Comparison of ENCODE assay signal across 8 cellular contexts in the genomic region with DNA sequence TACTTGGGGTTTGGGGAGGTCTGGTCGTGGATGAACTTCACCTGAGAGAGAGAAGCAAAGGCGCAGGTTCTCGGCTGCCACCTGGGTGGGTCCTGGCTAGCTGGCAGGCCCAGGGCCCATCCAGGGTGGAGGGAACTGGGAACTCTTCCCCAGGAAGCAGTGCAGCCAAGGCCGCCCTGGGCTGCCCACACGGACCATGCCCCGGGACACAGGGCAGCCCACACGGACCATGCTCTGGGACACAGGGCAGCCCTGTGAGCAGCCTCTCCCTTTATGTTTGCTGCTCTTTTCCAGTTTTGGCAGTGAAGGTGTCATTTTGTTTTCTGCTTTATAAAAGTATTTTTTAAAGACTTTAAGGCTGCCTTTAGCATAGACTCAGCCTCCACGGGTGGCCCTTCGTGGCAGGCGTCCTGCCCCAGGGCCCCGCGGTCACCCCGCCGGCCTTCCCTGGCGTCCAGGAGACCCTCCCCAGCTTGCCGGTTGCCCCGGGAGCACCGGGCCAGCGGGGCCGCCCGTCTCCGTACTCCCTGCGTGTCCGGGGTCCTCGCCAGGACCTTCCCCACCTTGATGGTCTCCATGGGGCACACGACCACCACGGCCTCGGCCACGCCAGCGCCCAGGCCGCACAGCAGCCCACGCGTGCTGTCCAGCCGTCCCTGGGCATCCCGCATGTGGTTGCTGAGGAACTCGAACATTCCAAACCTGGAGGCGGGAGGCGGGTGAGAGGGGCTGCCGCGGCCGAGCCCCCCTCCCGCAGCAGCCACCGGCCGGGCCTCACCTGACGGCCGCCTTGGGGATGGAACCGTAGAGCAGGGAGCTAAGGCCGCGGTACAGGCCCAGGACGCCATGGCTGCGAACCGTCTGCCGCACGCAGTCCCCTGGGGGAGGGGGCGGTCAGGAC. TPM values are rescaled to one million over a fixed set of nuclear protein-coding genes. Genes with fewer than 3 reads are reported as not detected.
DNase-seq lines count a peak whose midpoint lies in the region; ATAC-seq and TF ChIP-seq lines count a peak whose summit lies in the region.

No MANE protein-coding gene starts in this region.

- H3K79me2 ChIP-seq in PC-9 (ENCODE audit: low read depth): peaks cover 55% of the 10 kb centered on the region
- no peaks in the 10 kb centered on the region for H3K79me2 ChIP-seq in parathyroid adenoma

- H3K27me3 ChIP-seq in PC-9 (ENCODE audit: insufficient read depth, low read depth): no peaks in the 10 kb centered on the region
- no peaks in the 10 kb centered on the region for H3K27me3 ChIP-seq in parathyroid adenoma (ENCODE audit: control insufficient read depth, insufficient read depth, low read length)

- H3K4me3 ChIP-seq in PC-9: peak overlapping the region; percentile 88
- H3K4me3 ChIP-seq in epithelial cell of proximal tubule (ENCODE audit: low read depth, low read length): peak overlapping the region; percentile 86
- peak overlapping the region; percentile 70 for H3K4me3 ChIP-seq in parathyroid adenoma (ENCODE audit: low read depth, low read length)

- POLR2A ChIA-PET in PC-9 (lab: Charles Lee; ENCODE audit: unreplicated experiment): no interaction called here

- H4K20me1 ChIP-seq in PC-9 (ENCODE audit: insufficient read depth): peaks cover 37% of the 10 kb centered on the region

- no peak for TF ChIP-seq CTCF in PC-9 (conservative IDR thresholded peaks at IDR 0.05)
- TF ChIP-seq CTCF in epithelial cell of proximal tubule (conservative IDR thresholded peaks at IDR 0.05; ENCODE audit: low read depth, low read length): no peak
- TF ChIP-seq CTCF in parathyroid adenoma (IDR thresholded peaks at IDR 0.05): no peak

- DNase-seq in ELR (ENCODE audit: low read depth): peak; percentile 26
- DNase-seq in PC-9: no peak
- no peak for DNase-seq in epithelial cell of proximal tubule (ENCODE audit: low read depth)
- no peak for DNase-seq in NCI-H1092 (lab: John Stamatoyannopoulos, UW)
- no peak for DNase-seq in effector CD4-positive, alpha-beta T cell

- peak overlapping the region; percentile 91 for H3K4me2 ChIP-seq in PC-9
- peak overlapping the region; percentile 81 for H3K4me2 ChIP-seq in parathyroid adenoma (ENCODE audit: low read length)

- H3K9me3 ChIP-seq in PC-9 (ENCODE audit: insufficient read depth, low read depth) (no peaks in the 10 kb centered on the region), parathyroid adenoma (ENCODE audit: control insufficient read depth, low read length) (no peaks in the 10 kb centered on the region)

- H3K27ac ChIP-seq in PC-9: peak overlapping the region; percentile 23; the same call in 1 of the 2 replicates
- H3K27ac ChIP-seq in parathyroid adenoma: no peak overlapping the region

- H2AFZ ChIP-seq in PC-9 (peak overlapping the region; percentile 55; the same call in 1 of the 2 replicates), parathyroid adenoma (peak overlapping the region; percentile 73)

- peaks cover 34% of the 10 kb centered on the region for H3K4me1 ChIP-seq in PC-9 (replicated peaks; ENCODE audit: insufficient read depth)
- H3K4me1 ChIP-seq in parathyroid adenoma: no peaks in the 10 kb centered on the region

- H3K9me2 ChIP-seq in PC-9 (ENCODE audit: insufficient read depth): no peaks in the 10 kb centered on the region

- no peak overlapping the region for H3K9ac ChIP-seq in parathyroid adenoma

- intact Hi-C loops in PC-9 (cut with micrococcal nuclease; ENCODE audit: unreplicated experiment): loop anchor here (2.0 to 5.0 kb wide), 4 partner anchors 113 to 301 kb away; partner anchors contain the start of genes CDC45, CLTCL1, MRPL40 and UFD1

- ATAC-seq in GM19452 (IDR thresholded peaks at IDR 0.05; ENCODE audit: unreplicated experiment) (no peak), GM19463 (IDR thresholded peaks at IDR 0.05; ENCODE audit: unreplicated experiment) (no peak)

- no TSS peak for BruUV-seq in PC-9 (replicated peaks; lab: Mats Ljungman, UMichigan)

- H3F3A ChIP-seq in PC-9 (ENCODE audit: insufficient read depth, low read depth): peaks cover 38% of the 10 kb centered on the region; the same call in 1 of the 2 replicates

- H3K36me3 ChIP-seq in PC-9 (ENCODE audit: low read depth) (0 out of 2 replicates have a peak, but pooled peaks cover 7% of the 10 kb centered on the region), parathyroid adenoma (ENCODE audit: control insufficient read depth, insufficient read depth, low read length) (no peaks in the 10 kb centered on the region)

- CTCF ChIA-PET in PC-9 (lab: Charles Lee): no interaction called here

RNA-seq across cellular contexts. Expression of gene SLC25A1, which starts 1.1 kb away (rescaled TPM):
- total RNA-seq in PC-9 (2021): 79.1 and 79.9 TPM in 2 replicates
- total RNA-seq in epithelial cell of proximal tubule: 168 and 211 TPM in 2 replicates

RNA-seq across cellular contexts. Expression of gene GSC2, which starts 27.3 kb away (rescaled TPM):
- not detected in 2 replicates for total RNA-seq in PC-9 (2021)
- total RNA-seq in epithelial cell of proximal tubule: not detected in 2 replicates

RNA-seq across cellular contexts. Expression of gene ESS2, which starts 33.0 kb away (rescaled TPM):
- total RNA-seq in PC-9 (2021) (10.3 and 14.6 TPM in 2 replicates), epithelial cell of proximal tubule (17.5 and 25.7 TPM in 2 replicates)

RNA-seq across cellular contexts. Expression of gene TSSK2, which starts 46.3 kb away (rescaled TPM):
- total RNA-seq in PC-9 (2021) (not detected in 2 replicates), epithelial cell of proximal tubule (not detected in 2 replicates)

RNA-seq across cellular contexts. Expression of gene DGCR2, which starts 55.2 kb away (rescaled TPM):
- total RNA-seq in PC-9 (2021) (35.1 and 37.6 TPM in 2 replicates), epithelial cell of proximal tubule (44.8 and 51.7 TPM in 2 replicates)
